In genomic region chr6:36505744-36506534, GRCh38 we compare ENCODE assay signal across 24 cellular contexts. TPM values are rescaled to one million over a fixed set of nuclear protein-coding genes. Genes with fewer than 3 reads are reported as not detected.
DNase-seq lines count a peak whose midpoint lies in the region; ATAC-seq, FAIRE-seq and TF ChIP-seq lines count a peak whose summit lies in the region.
"Had no signal": no experiment of that assay in that cellular context is flagged by ENCODE, and none has a peak within 500 bp of the region (broad histone marks: within the 10 kb centered on the region; RNA-seq: fewer than 3 reads in every experiment).

No MANE protein-coding gene starts in this region.

- no peaks in the 10 kb centered on the region for H3K79me2 ChIP-seq in HepG2 (ENCODE audit: insufficient read depth, low read length)

- CTCF ChIA-PET in HepG2 (lab: Yijun Ruan, JAX; ENCODE audit: low intra/inter-chr PET ratio, low total read pairs) (no interaction called here), T-cell (lab: Charles Lee) (interaction anchor here in 1 of 2 donors (0.6 to 0.7 kb wide), 2 partner anchors 21 to 75 kb away, joined by 3 read pairs; no protein-coding TSS in a partner anchor)

- no peaks in the 10 kb centered on the region for H3K9me3 Mint-ChIP-seq in T-cell
- H3K9me3 Mint-ChIP-seq: activated T-helper 2 cell treated with anti-CD3 and anti-CD28 coated beads, Interferon-gamma antibody, Interleukin-2, Interleukin-4, amounts not matched to agents 10 μg/mL and 5 μg/mL and 100 μg/mL, durations not matched to agents 14 hours and 24 hours and 36 hours had no signal

- peak overlapping the region; percentile 13 to 56 (median 15) for H3K4me3 Mint-ChIP-seq in T-cell
- H3K4me3 Mint-ChIP-seq: H9, nephron progenitor cell had no signal

- peaks cover 58% of the 10 kb centered on the region for H3K36me3 Mint-ChIP-seq in T-cell

- H3K9me3 ChIP-seq in HepG2 (ENCODE audit: low read length) (no peaks in the 10 kb centered on the region), right lobe of liver (no peaks in the 10 kb centered on the region), transverse colon (no peaks in the 10 kb centered on the region), esophagus muscularis mucosa (no peaks in the 10 kb centered on the region)
- H3K9me3 ChIP-seq: esophagus squamous epithelium, tibial artery had no signal

- FAIRE-seq in HepG2 (lab: Jason Lieb, UNC) = no peak

- intact Hi-C loops in HepG2 (cut with micrococcal nuclease; ENCODE audit: unreplicated experiment) = no loop called here
- intact Hi-C loops in right lobe of liver (cut with DNase I) = no loop called here
- intact Hi-C loops in transverse colon (cut with DNase I; ENCODE audit: low total_unique reads) = no loop called here
- intact Hi-C loops in esophagus muscularis mucosa (cut with DNase I) = no loop called here

- TF ChIP-seq EP300 in HepG2 (IDR thresholded peaks at IDR 0.05; ENCODE audit: low read depth in 2 of 2, low read length in 2 of 2) = no peak
- TF ChIP-seq EP300 in HepG2 (CRISPR knock-in tag; IDR thresholded peaks at IDR 0.05; ENCODE audit: borderline replicate concordance) = no peak
- no peak for TF ChIP-seq EP300 in transverse colon (IDR thresholded peaks at IDR 0.05; ENCODE audit: low read depth)
- TF ChIP-seq EP300 in esophagus muscularis mucosa (IDR thresholded peaks at IDR 0.05) = no peak

- H3K4me3 ChIP-seq in HepG2 (replicated peaks in 1 of 3; ENCODE audit: insufficient read depth in 1 of 3, low read depth in 2 of 3, low read length in 3 of 3) (no peak overlapping the region), right lobe of liver (no peak overlapping the region), transverse colon (no peak overlapping the region), esophagus muscularis mucosa (no peak overlapping the region)
- H3K4me3 ChIP-seq: esophagus squamous epithelium, tibial artery had no signal

- no peak overlapping the region for H2AFZ ChIP-seq in HepG2 (ENCODE audit: low read length)

- no peak for TF ChIP-seq RAD21 in HepG2 (CRISPR knock-in tag; IDR thresholded peaks at IDR 0.05)

- no peaks in the 10 kb centered on the region for H3K27me3 Mint-ChIP-seq in T-cell

- H3K9ac ChIP-seq in HepG2 (ENCODE audit: insufficient read depth, low read depth, low read length) = no peak overlapping the region

- peaks cover 8 to 10% of the 10 kb centered on the region in 2 experiments for H3K36me3 ChIP-seq in HepG2 (replicated peaks in 1 of 2; ENCODE audit: control insufficient read depth in 1 of 2, insufficient read depth in 2 of 2, low read length in 2 of 2)
- H3K36me3 ChIP-seq in right lobe of liver = peaks cover 0 to 5% (median 0%) of the 10 kb centered on the region in 4 donors
- H3K36me3 ChIP-seq in transverse colon = peaks cover 0 to 8% (median 0%) of the 10 kb centered on the region in 4 donors
- peaks cover 10 to 79% (median 44%) of the 10 kb centered on the region in 4 donors for H3K36me3 ChIP-seq in esophagus muscularis mucosa

- BruUV-seq in HepG2 (replicated peaks; lab: Mats Ljungman, UMichigan) = no TSS peak

- H3K27ac Mint-ChIP-seq in T-cell = peak overlapping the region; percentile 81 to 84
- H3K27ac Mint-ChIP-seq: activated T-helper 2 cell treated with anti-CD3 and anti-CD28 coated beads, Interferon-gamma antibody, Interleukin-2, Interleukin-4, amounts not matched to agents 10 μg/mL and 5 μg/mL and 100 μg/mL, durations not matched to agents 14 hours and 24 hours and 36 hours; H9; nephron progenitor cell had no signal

- peaks cover 38 to 63% (median 49%) of the 10 kb centered on the region in 3 donors for H3K4me1 Mint-ChIP-seq in T-cell

- TF ChIP-seq CTCF in HepG2 (CRISPR knock-in tag; IDR thresholded peaks at IDR 0.05) = no peak
- TF ChIP-seq CTCF in right lobe of liver (IDR thresholded peaks at IDR 0.05) = no peak
- TF ChIP-seq CTCF in transverse colon (IDR thresholded peaks at IDR 0.05) = no peak
- TF ChIP-seq CTCF in foreskin keratinocyte (conservative IDR thresholded peaks at IDR 0.05) = no peak
- no peak for TF ChIP-seq CTCF in esophagus muscularis mucosa (IDR thresholded peaks at IDR 0.05)

- in situ Hi-C loops in HepG2 (cut with HindIII; ENCODE audit: extremely low pct_ligation_motif_present, low pct_unique_long_range_greater_than_20kb) = no loop called here
- in situ Hi-C loops in transverse colon (cut with MboI; ENCODE audit: low pct_ligation_motif_present in 1 of 4, low pct_unique_long_range_greater_than_20kb in 1 of 4, low sequenced_read_pairs in 3 of 4) = no loop called here

- no peak for ATAC-seq in HepG2
- no peak for ATAC-seq in right lobe of liver
- ATAC-seq in T-cell (replicated peaks in 1 of 4) = peak; percentile 9 to 57 (median 36)
- ATAC-seq in foreskin keratinocyte = no peak

- 83% methylated on average over 6 of the region's 6 CpGs for WGBS in HepG2 (ENCODE audit: low lambda C conversion rate)
- WGBS in right lobe of liver (ENCODE audit: insufficient coverage, low coverage, low lambda C conversion rate, missing lambda C conversion rate) = 79% methylated on average over 6 of the region's 6 CpGs
- 60 to 62% methylated on average over 6 of the region's 6 CpGs for WGBS in transverse colon (ENCODE audit: low coverage in 1 of 2), 2 donors
- WGBS in esophagus muscularis mucosa = 79% methylated on average over 6 of the region's 6 CpGs

- DNase-seq in HepG2 (ENCODE audit: low spot score) = no peak
- DNase-seq in right lobe of liver = no peak
- DNase-seq in T-cell = no peak
- peak; percentile 8 for DNase-seq in dermis blood vessel endothelial cell
- DNase-seq in transverse colon = no peak
- DNase-seq in NCI-H1436 (lab: John Stamatoyannopoulos, UW) = no peak
- DNase-seq in foreskin keratinocyte = no peak
- DNase-seq in esophagus muscularis mucosa (ENCODE audit: extremely low spot score) = no peak
- DNase-seq: aorta; DND-41; effector CD8-positive, alpha-beta T cell; esophagus squamous epithelium; H9; mesendoderm; NCI-H187 treated with DMSO at 0.1 percent for 48 hours; NCI-H2227 treated with DMSO at 0.1 percent for 48 hours; NCI-H748 treated with DMSO at 0.1 percent for 48 hours; nephron progenitor cell; SIG-M5; stimulated activated CD4-positive, alpha-beta T cell treated with anti-CD3 and anti-CD28 coated beads, Interleukin-2, amount 100 ng/mL, for 24 hours; T-helper 2 cell; tibial artery had no signal

- no peak overlapping the region for H3K4me2 ChIP-seq in HepG2 (ENCODE audit: low read depth, low read length)

- no peaks in the 10 kb centered on the region for H3K27me3 ChIP-seq in HepG2 (ENCODE audit: control insufficient read depth in 1 of 2, insufficient read depth in 2 of 2, low read length in 2 of 2)
- no peaks in the 10 kb centered on the region for H3K27me3 ChIP-seq in right lobe of liver
- H3K27me3 ChIP-seq in transverse colon = no peaks in the 10 kb centered on the region
- no peaks in the 10 kb centered on the region for H3K27me3 ChIP-seq in foreskin keratinocyte
- H3K27me3 ChIP-seq in esophagus muscularis mucosa = no peaks in the 10 kb centered on the region
- H3K27me3 ChIP-seq: esophagus squamous epithelium, tibial artery had no signal

- H4K20me1 ChIP-seq in HepG2 (ENCODE audit: insufficient read depth, low read length) = no peaks in the 10 kb centered on the region

- H3K27ac ChIP-seq in HepG2 (ENCODE audit: extremely low read length, insufficient read depth, low read length) (no peak overlapping the region), right lobe of liver (no peak overlapping the region), transverse colon (peak overlapping the region; percentile 57 to 72 (median 66)), foreskin keratinocyte (no peak overlapping the region), esophagus muscularis mucosa (replicated peaks in 1 of 4) (peak overlapping the region in 1 of 4 donors; percentile 49)
- H3K27ac ChIP-seq: tibial artery, VCaP had no signal

- TF ChIP-seq POLR2A in HepG2 (IDR thresholded peaks at IDR 0.05; ENCODE audit: insufficient read depth in 1 of 2, low read depth in 2 of 2, low read length in 2 of 2) (no peak), right lobe of liver (IDR thresholded peaks at IDR 0.05) (no peak), transverse colon (IDR thresholded peaks at IDR 0.05) (no peak), esophagus muscularis mucosa (IDR thresholded peaks at IDR 0.05; ENCODE audit: low read depth) (no peak)

- H3K4me1 ChIP-seq in HepG2 (ENCODE audit: insufficient read depth, low read length) = peaks cover 20% of the 10 kb centered on the region
- H3K4me1 ChIP-seq in right lobe of liver = no peaks in the 10 kb centered on the region
- peaks cover 0 to 70% (median 33%) of the 10 kb centered on the region in 4 donors for H3K4me1 ChIP-seq in transverse colon
- no peaks in the 10 kb centered on the region for H3K4me1 ChIP-seq in foreskin keratinocyte
- peaks cover 0 to 8% (median 4%) of the 10 kb centered on the region in 4 donors for H3K4me1 ChIP-seq in esophagus muscularis mucosa
- H3K4me1 ChIP-seq: tibial artery had no signal

- POLR2A ChIA-PET in HepG2 (lab: Yijun Ruan, JAX) (interaction anchor here (1.2 kb wide), 1 partner anchor 172 kb away, joined by 3 read pairs; the partner anchor contains the start of gene CDKN1A), T-cell (lab: Charles Lee) (interaction anchor here in 1 of 2 donors (0.6 to 0.7 kb wide), 2 partner anchors 89 to 97 kb away, joined by 3 to 6 read pairs; no protein-coding TSS in a partner anchor)

RNA-seq across cellular contexts. Expression of gene STK38, which starts 41.3 kb away (rescaled TPM):
- 20.7 and 25.5 TPM in 2 replicates for total RNA-seq in HepG2 (2016; rRNA removed; fragmentation: Illumina TruSeq; extraction: Trizol)
- 3.6 and 4.8 TPM in 2 replicates for total RNA-seq in HepG2 (2016; cell fraction: cytosol; rRNA removed; fragmentation: Illumina TruSeq; extraction: Trizol; ENCODE audit: low read depth)
- total RNA-seq in HepG2 (2016; cell fraction: insoluble cytoplasmic fraction; rRNA removed; fragmentation: Illumina TruSeq; extraction: Trizol) = 20.5 and 24.3 TPM in 2 replicates
- total RNA-seq in HepG2 (2016; cell fraction: membrane; rRNA removed; fragmentation: Illumina TruSeq; extraction: Trizol) = 8.8 and 9.2 TPM in 2 replicates
- total RNA-seq in HepG2 (2016; cell fraction: nucleus; rRNA removed; fragmentation: Illumina TruSeq; extraction: Trizol) = 16.9 and 18.3 TPM in 2 replicates
- 10.3 and 10.7 TPM in 2 replicates for polyA plus RNA-seq in HepG2 (2011; rRNA removed)
- 5.2 and 7.9 TPM in 2 replicates for polyA plus RNA-seq in HepG2 (2011; cell fraction: cytosol; rRNA removed)
- polyA plus RNA-seq in HepG2 (2011; cell fraction: nucleus; rRNA removed) = 17.4 and 18.6 TPM in 2 replicates
- polyA plus RNA-seq in HepG2 (2012) = 14.4 and 14.8 TPM in 2 replicates
- polyA plus RNA-seq in HepG2 (2016; cell fraction: cytosol; fragmentation: Illumina TruSeq; extraction: Trizol; ENCODE audit: low read depth) = 1.2 and 1.3 TPM in 2 replicates
- polyA plus RNA-seq in HepG2 (2016; cell fraction: insoluble cytoplasmic fraction; fragmentation: Illumina TruSeq; extraction: Trizol; ENCODE audit: low read depth) = 21.9 and 22.8 TPM in 2 replicates
- 4.0 and 4.3 TPM in 2 replicates for polyA plus RNA-seq in HepG2 (2016; cell fraction: membrane; fragmentation: Illumina TruSeq; extraction: Trizol; ENCODE audit: low read depth)
- 34.7 and 34.8 TPM in 2 replicates for polyA plus RNA-seq in HepG2 (2016; cell fraction: nucleus; fragmentation: Illumina TruSeq; extraction: Trizol; ENCODE audit: insufficient read depth, low read depth)
- 3.9 and 12.3 TPM in 2 replicates for polyA minus RNA-seq in HepG2 (2011; rRNA and poly(A)+ RNA removed; ENCODE audit: low replicate concordance)
- polyA minus RNA-seq in HepG2 (2011; cell fraction: cytosol; rRNA and poly(A)+ RNA removed) = 5.2 and 7.1 TPM in 2 replicates
- 11.6 and 14.5 TPM in 2 replicates for polyA minus RNA-seq in HepG2 (2011; cell fraction: nucleus; rRNA and poly(A)+ RNA removed)
- total RNA-seq in right lobe of liver = 10 to 100 TPM; 12.5 to 19.2 (median 16.1) TPM
- total RNA-seq in T-cell = 100 to 1,000 TPM in 4 of 5 donors, 10 to 100 TPM in 1; 90.3 to 164 (median 152) TPM
- total RNA-seq in dermis blood vessel endothelial cell = 19.2 and 24.5 TPM in 2 replicates
- 100 to 1,000 TPM in 1 of 4 donors, 10 to 100 TPM in 3; 59.1 to 101 (median 86.4) TPM for total RNA-seq in transverse colon
- total RNA-seq in foreskin keratinocyte = 28.2 and 29.0 TPM in 2 replicates
- polyA plus RNA-seq in foreskin keratinocyte = 13.1 and 15.3 TPM in 2 replicates
- 10 to 100 TPM; 32.0 to 44.3 (median 40.3) TPM for total RNA-seq in esophagus muscularis mucosa

Comparison
In these comparisons a context has a peak if more than half of its experiments do, and no peak if none do; other contexts are left out.
1. ATAC-seq: peak in T-cell (4 of 4); none in HepG2 (single experiment), right lobe of liver (0 of 4) and foreskin keratinocyte (single experiment).
2. H3K27ac ChIP-seq: peak in transverse colon (4 of 4); none in HepG2 (single experiment), right lobe of liver (0 of 3) and foreskin keratinocyte (single experiment).